8 cellular contexts compared by ENCODE assay signal in the genomic region with DNA sequence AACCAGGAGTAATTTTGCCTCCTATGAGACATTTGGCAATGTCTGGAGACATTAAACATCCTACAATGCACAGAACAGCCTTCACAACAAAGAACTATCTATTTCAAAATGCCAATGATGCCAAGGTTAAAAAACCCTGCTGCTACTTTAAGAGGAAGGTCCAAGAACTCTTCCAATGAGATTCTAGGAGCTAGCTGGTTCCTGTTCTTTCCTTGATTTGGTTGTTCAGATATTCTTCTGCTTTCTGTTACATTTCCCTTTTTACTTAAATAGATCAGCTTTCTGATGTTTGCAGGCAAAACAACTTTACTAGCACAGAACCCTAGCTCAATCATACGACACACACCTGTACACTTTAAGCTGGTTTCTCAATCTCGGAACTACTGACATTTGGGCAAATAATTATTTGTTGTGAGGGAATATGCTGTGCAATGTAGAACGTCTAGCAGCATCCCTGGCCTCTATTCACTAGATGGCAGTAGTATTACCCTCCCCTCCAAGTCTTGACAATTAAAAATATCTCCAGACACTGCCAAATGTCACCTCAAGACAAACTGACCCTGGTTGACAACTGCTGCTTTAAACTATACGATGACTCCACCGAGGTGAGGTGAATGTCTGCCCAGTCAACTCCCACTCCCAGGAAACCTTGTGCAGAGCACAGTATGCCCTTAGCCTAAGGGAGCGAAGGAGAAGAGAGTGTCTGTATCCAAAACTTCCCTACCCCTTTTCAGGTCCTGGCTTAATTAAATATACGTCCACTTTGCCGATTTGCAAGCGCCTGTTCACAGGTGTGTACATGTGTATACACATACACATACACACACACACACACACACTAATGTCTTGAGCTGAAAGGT. TPM values are rescaled to one million over a fixed set of nuclear protein-coding genes. Genes with fewer than 3 reads are reported as not detected.
A peak's percentile ranks its signal among the peaks of the same experiment; 100 is the strongest.
DNase-seq lines count a peak whose midpoint lies in the region; ATAC-seq and TF ChIP-seq lines count a peak whose summit lies in the region.

No MANE protein-coding gene starts in this region.

- TF ChIP-seq CTCF in GM10248 (IDR thresholded peaks at IDR 0.05; ENCODE audit: control extremely low read depth, extremely low read depth, low read depth, missing control alignments) (peak; percentile 57), HCT116 (IDR thresholded peaks at IDR 0.05 in 2 of 3, conservative IDR thresholded peaks at IDR 0.05 in 1 of 3; ENCODE audit: borderline replicate concordance in 1 of 3, insufficient read depth in 1 of 3, low read depth in 2 of 3, low read length in 2 of 3) (peak; percentile 43 to 48 (median 45); a peak in 5 of 6 replicates)

- H3K9me3 ChIP-seq in HCT116 (ENCODE audit: control insufficient read depth in 1 of 2, insufficient read depth in 1 of 2, low read depth in 1 of 2, low read length in 2 of 2) = no peaks in the 10 kb centered on the region

- H3K79me2 ChIP-seq in HCT116 (ENCODE audit: insufficient read depth, low read length) = peaks cover 70% of the 10 kb centered on the region

- no peaks in the 10 kb centered on the region for H3K27me3 Mint-ChIP-seq in T-helper 2 cell treated with Interferon-gamma antibody and Interleukin-4, amounts not matched to agents 5 μg/mL and 100 μg/mL, for 36 hours (ENCODE audit: low read depth)
- no peaks in the 10 kb centered on the region for H3K27me3 Mint-ChIP-seq in activated naive CD4-positive, alpha-beta T cell treated with anti-CD3 and anti-CD28 coated beads for 36 hours (ENCODE audit: low read depth)

- no peaks in the 10 kb centered on the region for H3K36me3 ChIP-seq in HCT116 (ENCODE audit: control insufficient read depth in 1 of 2, insufficient read depth in 2 of 2, low read length in 2 of 2)

- TF ChIP-seq RAD21 in HCT116 (IDR thresholded peaks at IDR 0.05; ENCODE audit: low read depth) = peak; percentile 54

- H3K4me1 Mint-ChIP-seq in T-helper 2 cell treated with Interferon-gamma antibody and Interleukin-4, amounts not matched to agents 5 μg/mL and 100 μg/mL, for 36 hours (ENCODE audit: low read depth) = peaks cover 57% of the 10 kb centered on the region
- peaks cover 54% of the 10 kb centered on the region for H3K4me1 Mint-ChIP-seq in activated naive CD4-positive, alpha-beta T cell treated with anti-CD3 and anti-CD28 coated beads for 36 hours (ENCODE audit: low read depth)

- no peak overlapping the region for H3K9ac ChIP-seq in HCT116 (ENCODE audit: low read length)

- RAD21 ChIA-PET in HCT116 (lab: Charles Lee; ENCODE audit: low non-redundant PET in 1 of 2, low total read pairs in 2 of 2, uncharacterized antibody in 2 of 2, unreplicated experiment in 2 of 2) = no interaction called here

- intact Hi-C loops in HCT116 (cut with micrococcal nuclease) = no loop called here
- intact Hi-C loops in activated naive CD4-positive, alpha-beta T cell treated with anti-CD3 and anti-CD28 coated beads for 36 hours (cut with micrococcal nuclease) = loop anchor here (2.0 kb wide), 1 partner anchor 435 kb away; the partner anchor contains the start of gene GAS2L3

- no peak overlapping the region for H3K27ac ChIP-seq in HCT116 (ENCODE audit: low read depth, low read length)

- CTCF ChIA-PET in GM10248 (lab: Yijun Ruan, JAX) (interaction anchor here (0.6 to 4.8 kb wide), 11 partner anchors 10 to 64 kb away, joined by 3 to 35 read pairs (median 4); no protein-coding TSS in a partner anchor), HCT116 (lab: Charles Lee) (interaction anchor here (0.8 to 2.1 kb wide), 5 partner anchors 9 to 91 kb away, joined by 3 to 6 read pairs (median 4); no protein-coding TSS in a partner anchor)
- CTCF ChIA-PET in activated naive CD4-positive, alpha-beta T cell treated with anti-CD3 and anti-CD28 coated beads for 36 hours (lab: Charles Lee) = interaction anchor here (0.9 to 4.0 kb wide), 3 partner anchors 11 to 88 kb away, joined by 3 to 17 read pairs (median 5); no protein-coding TSS in a partner anchor

- H3K4me1 ChIP-seq in HCT116 (ENCODE audit: control insufficient read depth in 1 of 2, insufficient read depth in 2 of 2, low read length in 2 of 2) = peaks cover 2 to 19% of the 10 kb centered on the region in 2 experiments; a peak in 3 of 4 replicates

- no peak overlapping the region for H2AFZ ChIP-seq in HCT116 (ENCODE audit: low read depth, low read length, poor library complexity, severe bottlenecking)

- H3K27me3 ChIP-seq in HCT116 (ENCODE audit: insufficient read depth, low read length) = no peaks in the 10 kb centered on the region

- POLR2A ChIA-PET in GM10248 (lab: Yijun Ruan, JAX) (no interaction called here), HCT116 (lab: Charles Lee) (no interaction called here)

- H3K36me3 Mint-ChIP-seq in T-helper 2 cell treated with Interferon-gamma antibody and Interleukin-4, amounts not matched to agents 5 μg/mL and 100 μg/mL, for 36 hours (ENCODE audit: low read depth) = peaks cover 22% of the 10 kb centered on the region
- H3K36me3 Mint-ChIP-seq in activated naive CD4-positive, alpha-beta T cell treated with anti-CD3 and anti-CD28 coated beads for 36 hours (ENCODE audit: low read depth) = peaks cover 8% of the 10 kb centered on the region

- no peak overlapping the region for H3K4me2 ChIP-seq in HCT116 (ENCODE audit: low read length)

- no peak overlapping the region for H3K4me3 ChIP-seq in HCT116 (replicated peaks in 1 of 2; ENCODE audit: low read depth in 1 of 2, low read length in 2 of 2)

- H3K27ac Mint-ChIP-seq in T-helper 2 cell treated with Interferon-gamma antibody and Interleukin-4, amounts not matched to agents 5 μg/mL and 100 μg/mL, for 36 hours = peak overlapping the region; percentile 16
- no peak overlapping the region for H3K27ac Mint-ChIP-seq in activated naive CD4-positive, alpha-beta T cell treated with anti-CD3 and anti-CD28 coated beads for 36 hours

- no peak for TF ChIP-seq POLR2A in HCT116 (IDR thresholded peaks at IDR 0.05; ENCODE audit: borderline replicate concordance, extremely low read depth, insufficient read depth, insufficient read length)

- H4K20me1 ChIP-seq in HCT116 (ENCODE audit: insufficient read depth) = 0 out of 2 replicates have a peak, but pooled peaks cover 6% of the 10 kb centered on the region

- no TSS peak for BruUV-seq in HCT116 (replicated peaks; lab: Mats Ljungman, UMichigan)

- H3K9me2 ChIP-seq in HCT116 (ENCODE audit: insufficient read depth) = no peaks in the 10 kb centered on the region

- ATAC-seq in HCT116 (peak; percentile 28; the same call in 1 of the 2 replicates), HG03521 (IDR thresholded peaks at IDR 0.05; ENCODE audit: unreplicated experiment) (no peak)

- H3K9me3 Mint-ChIP-seq in T-helper 2 cell treated with Interferon-gamma antibody and Interleukin-4, amounts not matched to agents 5 μg/mL and 100 μg/mL, for 36 hours = peaks cover 7% of the 10 kb centered on the region
- no peaks in the 10 kb centered on the region for H3K9me3 Mint-ChIP-seq in activated naive CD4-positive, alpha-beta T cell treated with anti-CD3 and anti-CD28 coated beads for 36 hours

- H3K4me3 Mint-ChIP-seq in T-helper 2 cell treated with Interferon-gamma antibody and Interleukin-4, amounts not matched to agents 5 μg/mL and 100 μg/mL, for 36 hours = peak overlapping the region; percentile 28
- no peak overlapping the region for H3K4me3 Mint-ChIP-seq in activated naive CD4-positive, alpha-beta T cell treated with anti-CD3 and anti-CD28 coated beads for 36 hours

- DNase-seq in GM10248 (ENCODE audit: extremely low spot score) = no peak
- no peak for DNase-seq in HCT116 (ENCODE audit: low read depth, low spot score)
- no peak for DNase-seq in T-helper 2 cell treated with Interferon-gamma antibody and Interleukin-4, amounts not matched to agents 5 μg/mL and 100 μg/mL, for 36 hours (ENCODE audit: low spot score)
- DNase-seq in kidney tubule cell (ENCODE audit: low spot score) = peak; percentile 33
- DNase-seq in COLO829 (ENCODE audit: low spot score) = no peak
- DNase-seq in activated naive CD4-positive, alpha-beta T cell treated with anti-CD3 and anti-CD28 coated beads for 36 hours = no peak
- DNase-seq in amniotic stem cell (lab: John Stamatoyannopoulos, UW) = no peak

TF ChIP-seq in HCT116, 20 proteins besides CTCF, POLR2A, EP300 and RAD21 (continues in another document):
- no peak for TF ChIP-seq POLR2AphosphoS5 (IDR thresholded peaks at IDR 0.05; ENCODE audit: low read depth, low read length)
- no peak for TF ChIP-seq ZFX (IDR thresholded peaks at IDR 0.05)
- no peak for TF ChIP-seq SRF (IDR thresholded peaks at IDR 0.05; ENCODE audit: low read depth)
- TF ChIP-seq EZH2phosphoT487 (IDR thresholded peaks at IDR 0.05; ENCODE audit: borderline replicate concordance) = no peak
- TF ChIP-seq REST (IDR thresholded peaks at IDR 0.05; ENCODE audit: low read depth) = no peak
- TF ChIP-seq, protein P1, sequence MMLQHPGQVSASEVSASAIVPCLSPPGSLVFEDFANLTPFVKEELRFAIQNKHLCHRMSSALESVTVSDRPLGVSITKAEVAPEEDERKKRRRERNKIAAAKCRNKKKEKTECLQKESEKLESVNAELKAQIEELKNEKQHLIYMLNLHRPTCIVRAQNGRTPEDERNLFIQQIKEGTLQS (IDR thresholded peaks at IDR 0.05) = no peak

RNA-seq across cellular contexts. Expression of gene BLTP3B, which starts 4.4 kb away (rescaled TPM):
- total RNA-seq in HCT116 (2021; ENCODE audit: unreplicated experiment) = 24.5 TPM
- 5.9 and 9.9 TPM in 2 replicates for polyA plus RNA-seq in HCT116 (2012)
- total RNA-seq in activated naive CD4-positive, alpha-beta T cell treated with anti-CD3 and anti-CD28 coated beads for 36 hours = 10 to 100 TPM; 27.0 to 27.2 TPM
